8 cellular contexts compared by ENCODE assay signal in the genomic region with DNA sequence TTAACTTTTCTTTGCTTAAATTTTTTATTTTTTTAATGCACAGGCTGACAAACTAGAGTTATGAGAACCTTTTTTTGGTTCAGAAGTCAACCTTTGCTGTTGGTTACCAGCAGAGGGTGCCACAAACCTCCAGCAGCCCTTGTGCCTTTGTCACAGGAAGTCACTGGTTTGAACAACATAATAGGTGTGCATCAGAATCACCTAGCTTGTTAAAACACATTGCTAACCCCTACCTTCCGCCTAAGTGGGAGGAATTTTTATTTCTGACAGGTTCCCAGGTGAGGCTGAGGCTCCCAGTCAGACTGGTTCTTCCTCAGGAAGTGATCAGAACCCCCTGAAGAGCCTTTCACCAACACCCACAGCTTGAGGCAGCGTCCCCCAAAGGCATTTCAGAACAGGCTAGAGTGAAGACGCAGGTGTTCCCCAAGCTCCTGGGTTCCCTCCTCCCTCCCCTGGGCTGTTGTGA. TPM values are rescaled to one million over a fixed set of nuclear protein-coding genes. Genes with fewer than 3 reads are reported as not detected.
DNase-seq lines count a peak whose midpoint lies in the region; ATAC-seq lines count a peak whose summit lies in the region.

No MANE protein-coding gene starts in this region.

- no peaks in the 10 kb centered on the region for H3K9me3 ChIP-seq in SJCRH30 (replicated peaks)

- no peak overlapping the region for H3K4me3 Mint-ChIP-seq in activated naive CD4-positive, alpha-beta T cell treated with anti-CD3 and anti-CD28 coated beads, Interleukin-2, amount 10 ng/mL, durations not matched to agents 7 days and 5 days

- intact Hi-C loops in Right ventricle myocardium inferior (cut with DNase I) = loop anchor here (2.0 kb wide), 1 partner anchor 47 kb away; a partner anchor contains a TSS

- peak overlapping the region; percentile 83 for H3K27ac Mint-ChIP-seq in activated naive CD4-positive, alpha-beta T cell treated with anti-CD3 and anti-CD28 coated beads, Interleukin-2, amount 10 ng/mL, durations not matched to agents 7 days and 5 days

- no peaks in the 10 kb centered on the region for H3K4me1 ChIP-seq in SJCRH30

- no peaks in the 10 kb centered on the region for H3K36me3 ChIP-seq in SJCRH30

- CTCF ChIA-PET in activated naive CD4-positive, alpha-beta T cell treated with anti-CD3 and anti-CD28 coated beads, Interleukin-2, amount 10 ng/mL, durations not matched to agents 7 days and 5 days (lab: Charles Lee) = interaction anchor here (0.6 to 16.9 kb wide), 11 partner anchors 9 to 76 kb away, joined by 3 to 217 read pairs (median 7); a partner anchor contains a TSS

- no peaks in the 10 kb centered on the region for H3K27me3 ChIP-seq in SJCRH30

- ATAC-seq in HG03460 (IDR thresholded peaks at IDR 0.05; ENCODE audit: unreplicated experiment) (peak; percentile 59), Right ventricle myocardium inferior (peak; percentile 26), GM18498 (IDR thresholded peaks at IDR 0.05; ENCODE audit: unreplicated experiment) (no peak), HG03571 (IDR thresholded peaks at IDR 0.05; ENCODE audit: unreplicated experiment) (no peak)

- no peak overlapping the region for H3K4me3 ChIP-seq in SJCRH30

- H3K27me3 Mint-ChIP-seq in activated naive CD4-positive, alpha-beta T cell treated with anti-CD3 and anti-CD28 coated beads, Interleukin-2, amount 10 ng/mL, durations not matched to agents 7 days and 5 days = no peaks in the 10 kb centered on the region

- H3K4me1 Mint-ChIP-seq in activated naive CD4-positive, alpha-beta T cell treated with anti-CD3 and anti-CD28 coated beads, Interleukin-2, amount 10 ng/mL, durations not matched to agents 7 days and 5 days = peaks cover 19% of the 10 kb centered on the region

- H3K27ac ChIP-seq in SJCRH30 = no peak overlapping the region

- peaks cover 3% of the 10 kb centered on the region for H3K36me3 Mint-ChIP-seq in activated naive CD4-positive, alpha-beta T cell treated with anti-CD3 and anti-CD28 coated beads, Interleukin-2, amount 10 ng/mL, durations not matched to agents 7 days and 5 days

- DNase-seq in GDM1 (lab: John Stamatoyannopoulos, UW) = peak; percentile 16
- DNase-seq in SJCRH30 = peak; percentile 16 to 56
- peak; percentile 82 for DNase-seq in activated naive CD4-positive, alpha-beta T cell treated with anti-CD3 and anti-CD28 coated beads, Interleukin-2, amount 10 ng/mL, durations not matched to agents 7 days and 5 days
- no peak for DNase-seq in Right ventricle myocardium inferior (ENCODE audit: missing footprints)
- peak; percentile 74 for DNase-seq in renal cortical epithelial cell (ENCODE audit: low read depth)

- H3K9me3 Mint-ChIP-seq in activated naive CD4-positive, alpha-beta T cell treated with anti-CD3 and anti-CD28 coated beads, Interleukin-2, amount 10 ng/mL, durations not matched to agents 7 days and 5 days = no peaks in the 10 kb centered on the region

RNA-seq across cellular contexts. Expression of a gene that starts 22.6 kb away (rescaled TPM):
- 275 and 285 TPM in 2 replicates for total RNA-seq in SJCRH30 (2014; rRNA removed; shearing (Covaris generic))
- 470 TPM for total RNA-seq in Right ventricle myocardium inferior
- 244 and 245 TPM in 2 replicates for total RNA-seq in renal cortical epithelial cell

RNA-seq across cellular contexts. Expression of a gene that starts 47.8 kb away (rescaled TPM):
- 5.6 and 6.1 TPM in 2 replicates for total RNA-seq in SJCRH30 (2014; rRNA removed; shearing (Covaris generic))
- total RNA-seq in Right ventricle myocardium inferior (32.3 TPM), renal cortical epithelial cell (11.4 and 30.0 TPM in 2 replicates)

Comparison
In these comparisons a context has a peak if more than half of its experiments do, and no peak if none do; other contexts are left out.
1. ATAC-seq: peak in HG03460 (single experiment) and Right ventricle myocardium inferior (single experiment); none in GM18498 (single experiment) and HG03571 (single experiment).